Comparison of ENCODE assay signal across 21 cellular contexts in genomic region chr19:9178901-9179300, GRCh38. TPM values are rescaled to one million over a fixed set of nuclear protein-coding genes. Genes with fewer than 3 reads are reported as not detected.
"Had no signal": no experiment of that assay in that cellular context is flagged by ENCODE, and none has a peak within 500 bp of the region (broad histone marks: within the 10 kb centered on the region; RNA-seq: fewer than 3 reads in every experiment).

Gene OR7D2 (plus strand): TSS chr19:9178979. CDS start chr19:9185782, 6,803 bp downstream.

- H3K36me3 ChIP-seq: adrenal gland, ascending aorta, brain microvascular endothelial cell, gastrocnemius medialis, pancreas, tibial artery, uterus had no signal

- DNase-seq: activated T-cell treated with anti-CD3 and anti-CD28 coated beads, Interleukin-2, amount 50 U/mL, for 1 hour; adrenal gland; brain microvascular endothelial cell; effector memory CD4-positive, alpha-beta T cell; gastrocnemius medialis; head of caudate nucleus; hypothalamus; pancreas; psoas muscle; right cardiac atrium; stimulated activated CD4-positive, alpha-beta T cell treated with anti-CD3 and anti-CD28 coated beads, Interleukin-1b, Interleukin-23, amount 100 ng/mL, for 48 hours; substantia nigra; tibial artery; uterus had no signal

- ATAC-seq: activated naive CD4-positive, alpha-beta T cell treated with anti-CD3 and anti-CD28 coated beads, Interleukin-2, amount 50 U/mL, for 72 hours; activated T-helper 17 cell treated with anti-CD3 and anti-CD28 coated beads, Interleukin-2, amount 50 U/mL, for 72 hours; esophagus mucosa; gastrocnemius medialis; natural killer cell treated with Interleukin-12 subunit alpha and Interleukin-12 subunit beta and Interleukin-15 and Interleukin-18, amount 100 ng/mL, for 72 hours; pancreas; psoas muscle; right cardiac atrium had no signal

- H3K9me3 ChIP-seq: adrenal gland, ascending aorta, gastrocnemius medialis, pancreas, psoas muscle, tibial artery, uterus had no signal

- H3K4me3 ChIP-seq: adrenal gland, ascending aorta, gastrocnemius medialis, pancreas, psoas muscle, skin epidermis, tibial artery, uterus had no signal

- H3K4me1 ChIP-seq: adrenal gland, ascending aorta, gastrocnemius medialis, pancreas, psoas muscle, tibial artery, uterus had no signal

- H3K27ac ChIP-seq: adrenal gland, ascending aorta, brain microvascular endothelial cell, gastrocnemius medialis, pancreas, psoas muscle, skin epidermis, tibial artery, uterus had no signal

- H3K27me3 ChIP-seq: adrenal gland, ascending aorta, brain microvascular endothelial cell, gastrocnemius medialis, pancreas, tibial artery, uterus had no signal

RNA-seq across cellular contexts. Expression of gene OR7D2, which starts in this region (rescaled TPM):
- total RNA-seq: ascending aorta; esophagus mucosa; liver; natural killer cell treated with Interleukin-12 subunit alpha and Interleukin-12 subunit beta and Interleukin-15 and Interleukin-18, amount 100 ng/mL, for 72 hours; pancreas; uterus had no signal
- polyA plus RNA-seq: right cardiac atrium had no signal
